Comparison of ENCODE assay signal across 17 cellular contexts in genomic region chrX:113400193-113400704, GRCh38.
DNase-seq lines count a peak whose midpoint lies in the region; ATAC-seq, FAIRE-seq and TF ChIP-seq lines count a peak whose summit lies in the region.
"Had no signal": no experiment of that assay in that cellular context is flagged by ENCODE, and none has a peak within 500 bp of the region (broad histone marks: within the 10 kb centered on the region; RNA-seq: fewer than 3 reads in every experiment).

No MANE protein-coding gene starts in this region.

- no peak overlapping the region for H3K9ac ChIP-seq in trophoblast cell (ENCODE audit: low read length)

- H3K36me3 ChIP-seq in trophoblast cell (ENCODE audit: control insufficient read depth in 1 of 2, insufficient read depth in 2 of 2, low read length in 2 of 2), result peaks cover 1 to 3% of the 10 kb centered on the region in 2 experiments
- H3K36me3 ChIP-seq: ascending aorta, neutrophil had no signal

- ATAC-seq in GM19035 (IDR thresholded peaks at IDR 0.05; ENCODE audit: unreplicated experiment), result no peak
- no peak for ATAC-seq in activated CD8-positive, alpha-beta T cell treated with anti-CD3 and anti-CD28 coated beads for 36 hours
- ATAC-seq in HG02981 (IDR thresholded peaks at IDR 0.05; ENCODE audit: unreplicated experiment), result no peak

- no peak for TF ChIP-seq CTCF in activated CD8-positive, alpha-beta T cell treated with anti-CD3 and anti-CD28 coated beads for 36 hours (IDR thresholded peaks at IDR 0.05)

- no peak overlapping the region for H3K27ac ChIP-seq in trophoblast cell (ENCODE audit: low read depth, low read length)
- H3K27ac ChIP-seq: ascending aorta, neutrophil had no signal

- no peaks in the 10 kb centered on the region for H3K36me3 Mint-ChIP-seq in activated CD8-positive, alpha-beta T cell treated with anti-CD3 and anti-CD28 coated beads for 36 hours (ENCODE audit: low read depth)

- H3K18ac ChIP-seq in trophoblast cell (ENCODE audit: low read length), result no peak overlapping the region

- H2AFZ ChIP-seq in trophoblast cell (ENCODE audit: insufficient read depth, low read length, poor library complexity), result no peak overlapping the region

- H3K27me3 Mint-ChIP-seq in activated CD8-positive, alpha-beta T cell treated with anti-CD3 and anti-CD28 coated beads for 36 hours, result no peaks in the 10 kb centered on the region

- H3K9me3 Mint-ChIP-seq in activated CD8-positive, alpha-beta T cell treated with anti-CD3 and anti-CD28 coated beads for 36 hours, result no peaks in the 10 kb centered on the region
- H3K9me3 Mint-ChIP-seq: T-helper 2 cell treated with Interferon-gamma antibody and Interleukin-4, amounts not matched to agents 5 μg/mL and 100 μg/mL, for 36 hours had no signal

- no peaks in the 10 kb centered on the region for H3K27me3 ChIP-seq in trophoblast cell (ENCODE audit: insufficient read depth, low read length)
- H3K27me3 ChIP-seq: ascending aorta, neutrophil had no signal

- H2BK120ac ChIP-seq in trophoblast cell (ENCODE audit: insufficient read depth, low read length, poor library complexity), result no peak overlapping the region

- H3K4me1 Mint-ChIP-seq in activated CD8-positive, alpha-beta T cell treated with anti-CD3 and anti-CD28 coated beads for 36 hours (ENCODE audit: low read depth), result no peaks in the 10 kb centered on the region

- no peak for TF ChIP-seq POLR2A in H54 (IDR thresholded peaks at IDR 0.05; ENCODE audit: low read depth, low read length)

- POLR2A ChIA-PET in activated CD8-positive, alpha-beta T cell treated with anti-CD3 and anti-CD28 coated beads for 36 hours (lab: Charles Lee), result no interaction called here

- no CpG with 5 or more reads among the region's 2 CpGs for WGBS in trophoblast cell (ENCODE audit: extremely low coverage, insufficient coverage, insufficient read length)

- no peak overlapping the region for H3K4me2 ChIP-seq in trophoblast cell (ENCODE audit: low read length)

- no peaks in the 10 kb centered on the region for H3K79me2 ChIP-seq in trophoblast cell (ENCODE audit: control insufficient read depth, insufficient read depth, low read length, poor library complexity)

- CTCF ChIA-PET in activated CD8-positive, alpha-beta T cell treated with anti-CD3 and anti-CD28 coated beads for 36 hours (lab: Charles Lee), result no interaction called here

- H3K4me1 ChIP-seq in trophoblast cell (ENCODE audit: control insufficient read depth in 1 of 2, insufficient read depth in 2 of 2, low read length in 2 of 2), result peaks cover 2 to 3% of the 10 kb centered on the region in 2 experiments
- H3K4me1 ChIP-seq: ascending aorta had no signal

- peak; percentile 11 for FAIRE-seq in H54 (lab: Jason Lieb, UNC)

- no peak overlapping the region for H2AK5ac ChIP-seq in trophoblast cell (ENCODE audit: low read length)

- H3K4me3 ChIP-seq in trophoblast cell (ENCODE audit: low read depth, low read length), result no peak overlapping the region
- H3K4me3 ChIP-seq: ascending aorta had no signal

- no peak for DNase-seq in H54 (ENCODE audit: insufficient read length, low spot score)
- DNase-seq in RPMI7951 (ENCODE audit: low read depth), result peak; percentile 14
- DNase-seq in fibroblast of gingiva (ENCODE audit: low read depth), result peak; percentile 2
- peak; percentile 0 to 28 for DNase-seq in trophoblast cell
- DNase-seq in epidermal melanocyte (ENCODE audit: insufficient read length, low spot score), result no peak
- no peak for DNase-seq in activated CD8-positive, alpha-beta T cell treated with anti-CD3 and anti-CD28 coated beads for 36 hours
- DNase-seq: effector CD8-positive, alpha-beta T cell; head of caudate nucleus; KG1; NCI-H524 treated with DMSO at 0.1 percent for 48 hours; RPMI8226; stimulated activated CD4-positive, alpha-beta T cell treated with anti-CD3 and anti-CD28 coated beads, Interleukin-12 subunit alpha, Interleukin-12 subunit beta, amount 100 ng/mL, for 4 hours had no signal

- no peak overlapping the region for H4K12ac ChIP-seq in trophoblast cell (ENCODE audit: low read depth, low read length)

- peak overlapping the region; percentile 6 for H4K91ac ChIP-seq in trophoblast cell (ENCODE audit: low read depth, low read length)

- intact Hi-C loops in activated CD8-positive, alpha-beta T cell treated with anti-CD3 and anti-CD28 coated beads for 36 hours (cut with micrococcal nuclease), result no loop called here

- H4K8ac ChIP-seq in trophoblast cell (ENCODE audit: low read depth, low read length), result no peak overlapping the region

- no peak overlapping the region for H3K4ac ChIP-seq in trophoblast cell (ENCODE audit: low read depth, low read length)

- no peak overlapping the region for H2BK5ac ChIP-seq in trophoblast cell (ENCODE audit: low read depth, low read length, poor library complexity)

- no peak overlapping the region for H3K14ac ChIP-seq in trophoblast cell (ENCODE audit: low read length)

- no peaks in the 10 kb centered on the region for H3K79me1 ChIP-seq in trophoblast cell (ENCODE audit: low read length)

- no peak overlapping the region for H3K23ac ChIP-seq in trophoblast cell (ENCODE audit: low read length)

- H3K27ac Mint-ChIP-seq in activated CD8-positive, alpha-beta T cell treated with anti-CD3 and anti-CD28 coated beads for 36 hours, result no peak overlapping the region
- H3K27ac Mint-ChIP-seq: T-helper 2 cell treated with Interferon-gamma antibody and Interleukin-4, amounts not matched to agents 5 μg/mL and 100 μg/mL, for 36 hours had no signal

- H2BK12ac ChIP-seq in trophoblast cell (ENCODE audit: low read length), result no peak overlapping the region

- peaks cover 3% of the 10 kb centered on the region for H3K9me3 ChIP-seq in trophoblast cell (ENCODE audit: insufficient read depth, low read depth, low read length)
- H3K9me3 ChIP-seq: ascending aorta, neutrophil had no signal

- H3K4me3 Mint-ChIP-seq in activated CD8-positive, alpha-beta T cell treated with anti-CD3 and anti-CD28 coated beads for 36 hours, result no peak overlapping the region
- H3K4me3 Mint-ChIP-seq: T-helper 2 cell treated with Interferon-gamma antibody and Interleukin-4, amounts not matched to agents 5 μg/mL and 100 μg/mL, for 36 hours had no signal

Comparison
In these comparisons a context has a peak if more than half of its experiments do, and no peak if none do; other contexts are left out.
1. DNase-seq: peak in RPMI7951 (single experiment), fibroblast of gingiva (single experiment) and trophoblast cell (2 of 2); none in H54 (single experiment), epidermal melanocyte (single experiment) and activated CD8-positive, alpha-beta T cell treated with anti-CD3 and anti-CD28 coated beads for 36 hours (single experiment).